In genomic region chr6:165694296-165694695, GRCh38 we compare ENCODE assay signal across 20 cellular contexts. TPM values are rescaled to one million over a fixed set of nuclear protein-coding genes. Genes with fewer than 3 reads are reported as not detected.
"Had no signal": no experiment of that assay in that cellular context is flagged by ENCODE, and none has a peak within 500 bp of the region (broad histone marks: within the 10 kb centered on the region; RNA-seq: fewer than 3 reads in every experiment).

No MANE protein-coding gene starts in this region.

- ATAC-seq: activated naive CD8-positive, alpha-beta T cell treated with anti-CD3 and anti-CD28 coated beads, Interleukin-2, amount 50 U/mL, for 24 hours; activated T-helper 17 cell treated with anti-CD3 and anti-CD28 coated beads, Interleukin-2, amount 50 U/mL, for 72 hours; effector memory CD8-positive, alpha-beta T cell; psoas muscle; sciatic nerve; T-cell; upper lobe of right lung had no signal

- H3K4me3 ChIP-seq: breast epithelium, psoas muscle, stomach, testis, upper lobe of right lung had no signal

- H3K4me3 Mint-ChIP-seq: activated naive CD4-positive, alpha-beta T cell treated with anti-CD3 and anti-CD28 coated beads for 36 hours; activated naive CD8-positive, alpha-beta T cell treated with anti-CD3 and anti-CD28 coated beads, Interleukin-2, amount 50 U/mL, for 24 hours; activated T-helper 17 cell treated with anti-CD3 and anti-CD28 coated beads, Interleukin-2, amount 50 U/mL, for 72 hours; dendritic cell treated with granulocyte-macrophage colony-stimulating factor and Interleukin-4, amounts not matched to agents 40 ng/mL and 50 ng/mL, for 4 days; effector memory CD8-positive, alpha-beta T cell; nephron progenitor cell; T-cell had no signal

- H3K4me1 ChIP-seq: breast epithelium, psoas muscle, stomach, testis, upper lobe of right lung had no signal

- DNase-seq: activated CD4-positive, alpha-beta T cell treated with anti-CD3 and anti-CD28 coated beads, Interleukin-2, amount 50 U/mL, for 4 hours; activated CD4-positive, CD25-positive, alpha-beta regulatory T cell treated with anti-CD3 and anti-CD28 coated beads, Interleukin-2, amount 50 U/mL, for 72 hours; activated naive CD4-positive, alpha-beta T cell treated with anti-CD3 and anti-CD28 coated beads for 36 hours; activated naive CD8-positive, alpha-beta T cell treated with anti-CD3 and anti-CD28 coated beads, Interleukin-2, amount 50 U/mL, for 24 hours; aorta; effector memory CD8-positive, alpha-beta T cell; head of caudate nucleus; nephron progenitor cell; psoas muscle; stimulated activated CD4-positive, alpha-beta T cell treated with anti-CD3 and anti-CD28 coated beads, Interleukin-2, amount 100 ng/mL, for 24 hours; stomach; T-cell; T-helper 9 cell; testis; upper lobe of right lung had no signal

- H3K36me3 Mint-ChIP-seq: T-cell had no signal

- H3K27ac ChIP-seq: breast epithelium, psoas muscle, stomach, testis, upper lobe of right lung had no signal

- H3K27me3 ChIP-seq: breast epithelium, testis, upper lobe of right lung had no signal

- H3K36me3 ChIP-seq: breast epithelium, stomach, upper lobe of right lung had no signal

- H3K27me3 Mint-ChIP-seq: activated T-helper 17 cell treated with anti-CD3 and anti-CD28 coated beads, Interleukin-2, amount 50 U/mL, for 72 hours; dendritic cell treated with granulocyte-macrophage colony-stimulating factor and Interleukin-4, amounts not matched to agents 40 ng/mL and 50 ng/mL, for 4 days had no signal

- H3K9me3 Mint-ChIP-seq: dendritic cell treated with granulocyte-macrophage colony-stimulating factor and Interleukin-4, amounts not matched to agents 40 ng/mL and 50 ng/mL, for 4 days had no signal

- H3K4me1 Mint-ChIP-seq: activated naive CD8-positive, alpha-beta T cell treated with anti-CD3 and anti-CD28 coated beads, Interleukin-2, amount 50 U/mL, for 24 hours; activated T-helper 17 cell treated with anti-CD3 and anti-CD28 coated beads, Interleukin-2, amount 50 U/mL, for 72 hours; T-cell had no signal

- H3K27ac Mint-ChIP-seq: activated naive CD4-positive, alpha-beta T cell treated with anti-CD3 and anti-CD28 coated beads for 36 hours; activated naive CD8-positive, alpha-beta T cell treated with anti-CD3 and anti-CD28 coated beads, Interleukin-2, amount 50 U/mL, for 24 hours; activated T-helper 17 cell treated with anti-CD3 and anti-CD28 coated beads, Interleukin-2, amount 50 U/mL, for 72 hours; dendritic cell treated with granulocyte-macrophage colony-stimulating factor and Interleukin-4, amounts not matched to agents 40 ng/mL and 50 ng/mL, for 4 days; effector memory CD8-positive, alpha-beta T cell; nephron progenitor cell; T-cell had no signal

- H3K9me3 ChIP-seq: psoas muscle, testis, upper lobe of right lung had no signal

RNA-seq across cellular contexts. Expression of gene PDE10A, which starts 31.3 kb away (rescaled TPM):
- total RNA-seq: activated naive CD4-positive, alpha-beta T cell treated with anti-CD3 and anti-CD28 coated beads for 36 hours; activated T-helper 17 cell treated with anti-CD3 and anti-CD28 coated beads, Interleukin-2, amount 50 U/mL, for 72 hours had no signal
- polyA plus RNA-seq: keratinocyte had no signal
